ENCODE assay signal across 8 cellular contexts in the genomic region with DNA sequence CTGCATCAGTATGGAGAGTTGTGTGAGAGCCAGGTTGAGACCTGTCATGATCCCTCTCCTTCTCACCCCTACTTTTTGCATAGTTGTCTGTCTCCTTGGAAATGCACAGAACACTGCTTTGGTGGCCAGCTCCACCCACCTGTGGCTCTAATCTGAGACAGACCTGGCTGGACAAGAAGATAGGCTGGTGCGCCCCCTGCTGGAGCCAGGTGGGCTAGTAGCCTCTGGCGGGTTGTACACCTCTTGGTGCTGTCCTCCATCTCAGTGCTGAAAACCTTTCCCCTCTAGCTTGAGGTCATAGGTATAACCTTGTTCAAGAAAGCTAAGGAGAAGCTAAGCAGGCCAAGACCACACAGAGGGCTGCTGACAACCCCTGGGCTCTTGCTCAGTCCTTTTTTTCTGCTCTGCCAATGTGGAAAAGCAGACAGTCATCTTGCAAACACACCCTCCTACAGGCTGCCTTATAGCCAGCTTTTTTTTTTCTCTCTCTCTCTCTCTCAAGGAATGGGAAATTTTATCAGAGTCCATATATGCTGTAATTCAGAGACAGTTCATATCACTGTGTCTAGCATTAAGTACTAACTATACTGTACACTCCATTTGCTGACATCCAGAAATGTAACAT. TPM values are rescaled to one million over a fixed set of nuclear protein-coding genes. Genes with fewer than 3 reads are reported as not detected.
DNase-seq lines count a peak whose midpoint lies in the region; ATAC-seq and TF ChIP-seq lines count a peak whose summit lies in the region.

No MANE protein-coding gene starts in this region.

- DNase-seq in D341Med (ENCODE audit: low spot score) (peak; percentile 83), HT-29 (ENCODE audit: low spot score) (peak; percentile 88), NT2/D1 (ENCODE audit: low read depth, low spot score) (peak; percentile 95), mammary epithelial cell (peak; percentile 56), lung microvascular endothelial cell (ENCODE audit: low read depth in 2 of 2) (peak; percentile 56 to 62), transverse colon (peak; percentile 78)

- peak; percentile 89 to 95 for TF ChIP-seq CTCF in mammary epithelial cell (conservative IDR thresholded peaks at IDR 0.05 in 1 of 2, IDR thresholded peaks at IDR 0.05 in 1 of 2; ENCODE audit: extremely low read depth in 1 of 2, insufficient read depth in 1 of 2, low read depth in 1 of 2, low read length in 2 of 2)
- TF ChIP-seq CTCF in transverse colon (IDR thresholded peaks at IDR 0.05), result peak; percentile 37 to 66 (median 60)

- intact Hi-C loops in mammary epithelial cell (cut with micrococcal nuclease), result no loop called here
- intact Hi-C loops in transverse colon (cut with DNase I; ENCODE audit: low total_unique reads), result no loop called here

- H4K20me1 ChIP-seq in mammary epithelial cell (ENCODE audit: insufficient read depth, low read length), result no peaks in the 10 kb centered on the region

- peak; percentile 96 for ATAC-seq in GM19351 (IDR thresholded peaks at IDR 0.05; ENCODE audit: unreplicated experiment)
- no peak for ATAC-seq in HG03460 (IDR thresholded peaks at IDR 0.05; ENCODE audit: unreplicated experiment)

- no peak for TF ChIP-seq EP300 in transverse colon (IDR thresholded peaks at IDR 0.05; ENCODE audit: low read depth)

- WGBS in mammary epithelial cell (ENCODE audit: low coverage, missing lambda C conversion rate), result 10% methylated on average over 2 of the region's 2 CpGs
- 0% methylated on average over 2 of the region's 2 CpGs; no CpG with 5 or more reads in 1 of the 2 donors for WGBS in transverse colon (ENCODE audit: low coverage in 1 of 2), 2 donors

- H3K79me2 ChIP-seq in mammary epithelial cell (ENCODE audit: insufficient read depth, low read length), result no peaks in the 10 kb centered on the region

- H3K9ac ChIP-seq in NT2/D1 (ENCODE audit: insufficient read length, low read depth) (no peak overlapping the region), mammary epithelial cell (ENCODE audit: insufficient read depth, low read length) (no peak overlapping the region)

- dilution Hi-C loops in mammary epithelial cell (cut with HindIII; ENCODE audit: low sequenced_read_pairs), result no loop called here

- no peak for TF ChIP-seq POLR2A in transverse colon (IDR thresholded peaks at IDR 0.05)

- no peak overlapping the region for H2AFZ ChIP-seq in mammary epithelial cell (ENCODE audit: low read depth, low read length)

- in situ Hi-C loops in mammary epithelial cell (cut with MboI; ENCODE audit: low sequenced_read_pairs in 2 of 2), result no loop called here
- in situ Hi-C loops in transverse colon (cut with MboI; ENCODE audit: low pct_ligation_motif_present in 1 of 4, low pct_unique_long_range_greater_than_20kb in 1 of 4, low sequenced_read_pairs in 3 of 4), result no loop called here

- H3K36me3 ChIP-seq in NT2/D1 (ENCODE audit: insufficient read depth, insufficient read length, low read length) (no peaks in the 10 kb centered on the region), mammary epithelial cell (ENCODE audit: insufficient read depth, low read length) (no peaks in the 10 kb centered on the region), transverse colon (no peaks in the 10 kb centered on the region)

- H3K27ac ChIP-seq in mammary epithelial cell (ENCODE audit: insufficient read depth, low read depth, low read length) (no peak overlapping the region), transverse colon (no peak overlapping the region)

- H3K4me3 ChIP-seq in NT2/D1 (ENCODE audit: insufficient read length, low read depth) (no peak overlapping the region), mammary epithelial cell (replicated peaks in 1 of 3; ENCODE audit: insufficient read depth in 1 of 3, low read depth in 2 of 3, low read length in 3 of 3) (no peak overlapping the region), transverse colon (no peak overlapping the region)

- H3K4me1 ChIP-seq in NT2/D1 (ENCODE audit: insufficient read depth, insufficient read length), result peaks cover 5% of the 10 kb centered on the region
- no peaks in the 10 kb centered on the region for H3K4me1 ChIP-seq in mammary epithelial cell (ENCODE audit: insufficient read depth, low read length)
- H3K4me1 ChIP-seq in transverse colon, result peaks cover 0 to 13% (median 5%) of the 10 kb centered on the region in 4 donors

- H3K27me3 ChIP-seq in NT2/D1 (ENCODE audit: insufficient read depth, insufficient read length), result no peaks in the 10 kb centered on the region
- no peaks in the 10 kb centered on the region for H3K27me3 ChIP-seq in mammary epithelial cell (ENCODE audit: insufficient read depth, low read length)
- no peaks in the 10 kb centered on the region for H3K27me3 ChIP-seq in transverse colon

- H3K9me3 ChIP-seq in NT2/D1 (ENCODE audit: insufficient read depth, low read length) (no peaks in the 10 kb centered on the region), mammary epithelial cell (replicated peaks; ENCODE audit: insufficient read depth, low read length) (no peaks in the 10 kb centered on the region), transverse colon (no peaks in the 10 kb centered on the region)

- CTCF ChIA-PET in mammary epithelial cell (lab: Charles Lee; ENCODE audit: low non-redundant PET), result no interaction called here

- no peak overlapping the region for H3K4me2 ChIP-seq in mammary epithelial cell (ENCODE audit: insufficient read depth, low read depth, low read length)

- BruUV-seq in mammary epithelial cell (replicated peaks; lab: Mats Ljungman, UMichigan), result no TSS peak

RNA-seq across cellular contexts. Expression of gene SPATA6, which starts 58.8 kb away (rescaled TPM):
- 0.29 and 2.1 TPM in 2 replicates for total RNA-seq in HT-29 (2014; rRNA removed; shearing (Covaris generic))
- 1 to 10 TPM; 5.2 to 8.0 TPM for total RNA-seq in mammary epithelial cell
- polyA plus RNA-seq in mammary epithelial cell, result 1.3 TPM
- 1.4 TPM for polyA minus RNA-seq in mammary epithelial cell
- total RNA-seq in lung microvascular endothelial cell, result 0.65 and 1.2 TPM in 2 replicates
- 10 to 100 TPM in 3 of 4 donors, 1 to 10 TPM in 1; 8.2 to 16.5 (median 14.6) TPM for total RNA-seq in transverse colon
